In the genomic region with DNA sequence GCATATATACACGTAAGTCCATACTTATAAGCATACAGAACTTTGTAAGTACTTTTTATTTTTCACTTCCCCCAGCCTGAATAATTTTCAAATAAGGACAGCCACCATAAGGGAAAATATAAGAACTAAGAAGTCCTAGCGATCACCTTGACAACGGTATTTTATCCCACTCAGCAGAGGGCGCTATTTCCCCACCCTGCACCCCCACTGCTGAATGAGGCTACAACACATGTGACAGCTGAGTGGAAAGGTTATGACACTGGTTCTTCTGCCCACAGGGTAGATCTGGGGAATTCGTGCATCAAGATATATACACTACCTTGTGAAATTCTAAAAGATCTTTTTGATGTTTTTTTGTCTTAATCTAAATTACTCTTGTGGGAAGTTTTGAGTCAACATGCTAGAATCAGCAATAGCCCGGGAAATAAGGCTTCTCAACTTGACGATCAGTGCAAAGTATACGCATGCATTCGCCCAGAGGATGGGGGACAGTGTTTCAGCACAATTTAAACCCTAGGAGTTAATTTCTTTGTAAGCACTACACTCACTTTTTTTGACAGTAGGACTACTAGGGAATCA, we compare ENCODE assay signal across 8 cellular contexts.
DNase-seq lines count a peak whose midpoint lies in the region; ATAC-seq and TF ChIP-seq lines count a peak whose summit lies in the region.

No MANE protein-coding gene starts in this region.

- WGBS in prostate gland = 70% methylated on average over 9 of the region's 9 CpGs

- H3K4me1 ChIP-seq in NT2/D1 (ENCODE audit: insufficient read depth, insufficient read length) (no peaks in the 10 kb centered on the region), prostate gland (replicated peaks) (no peaks in the 10 kb centered on the region)

- H3K4me3 ChIP-seq in NT2/D1 (ENCODE audit: insufficient read length, low read depth) (no peak overlapping the region), fibroblast of pulmonary artery (replicated peaks; ENCODE audit: low read depth, low read length) (no peak overlapping the region), prostate gland (no peak overlapping the region)

- H3K9me3 ChIP-seq in NT2/D1 (ENCODE audit: insufficient read depth, low read length) (no peaks in the 10 kb centered on the region), prostate gland (no peaks in the 10 kb centered on the region)

- H3K9ac ChIP-seq in NT2/D1 (ENCODE audit: insufficient read length, low read depth) = no peak overlapping the region

- intact Hi-C loops in prostate gland (cut with DNase I) = loop anchor here (5.0 to 10.0 kb wide), 2 partner anchors 151 to 398 kb away; partner anchors contain the start of gene CORIN

- TF ChIP-seq POLR2A in prostate gland (IDR thresholded peaks at IDR 0.05) = no peak

- peak; percentile 58 for ATAC-seq in HG02970 (IDR thresholded peaks at IDR 0.05; ENCODE audit: low FRiP score, unreplicated experiment)

- H3K36me3 ChIP-seq in NT2/D1 (ENCODE audit: insufficient read depth, insufficient read length, low read length) = no peaks in the 10 kb centered on the region
- no peaks in the 10 kb centered on the region for H3K36me3 ChIP-seq in prostate gland

- no peaks in the 10 kb centered on the region for H3K27me3 ChIP-seq in NT2/D1 (ENCODE audit: insufficient read depth, insufficient read length)
- no peaks in the 10 kb centered on the region for H3K27me3 ChIP-seq in prostate gland (replicated peaks; ENCODE audit: insufficient read depth)

- peak; percentile 9 for DNase-seq in NK-92 treated with Interleukin-12 subunit alpha and Interleukin-12 subunit beta, amount 100 ng/mL, for 24 hours (lab: John Stamatoyannopoulos, UW)
- no peak for DNase-seq in NK-92 (lab: John Stamatoyannopoulos, UW; ENCODE audit: unreplicated experiment)
- DNase-seq in NT2/D1 (ENCODE audit: low read depth, low spot score) = peak; percentile 23
- DNase-seq in activated T-cell treated with anti-CD3 and anti-CD28 coated beads for 24 hours (ENCODE audit: low read depth) = peak; percentile 55
- DNase-seq in fibroblast of pulmonary artery (ENCODE audit: low read depth) = peak; percentile 59
- DNase-seq in prostate gland (ENCODE audit: low spot score) = peak; percentile 26
- no peak for DNase-seq in NCI-H774 (lab: John Stamatoyannopoulos, UW)

- peak; percentile 75 for TF ChIP-seq CTCF in fibroblast of pulmonary artery (IDR thresholded peaks at IDR 0.05; ENCODE audit: low read length, missing control alignments)
- peak in 3 of 4 experiments; percentile 46 to 49 (median 49) for TF ChIP-seq CTCF in prostate gland (IDR thresholded peaks at IDR 0.05)

- no peak overlapping the region for H3K27ac ChIP-seq in prostate gland

Comparison
In these comparisons a context has a peak if more than half of its experiments do, and no peak if none do; other contexts are left out.
1. DNase-seq: peak in NK-92 treated with Interleukin-12 subunit alpha and Interleukin-12 subunit beta, amount 100 ng/mL, for 24 hours (single experiment), NT2/D1 (single experiment), activated T-cell treated with anti-CD3 and anti-CD28 coated beads for 24 hours (single experiment), fibroblast of pulmonary artery (single experiment) and prostate gland (single experiment); none in NK-92 (single experiment) and NCI-H774 (single experiment).